8 cellular contexts compared by ENCODE assay signal in genomic region chr11:105719073-105719846, GRCh38.
DNase-seq lines count a peak whose midpoint lies in the region; ATAC-seq, FAIRE-seq and TF ChIP-seq lines count a peak whose summit lies in the region.

No MANE protein-coding gene starts in this region.

- FAIRE-seq in D721Med (lab: Jason Lieb, UNC), result no peak

- WGBS in lower leg skin, 2 donors, result 83 to 84% methylated on average over 12 of the region's 12 CpGs

- H3K4me3 ChIP-seq in lower leg skin (ENCODE audit: low read depth, poor library complexity, severe bottlenecking), result no peak overlapping the region

- TF ChIP-seq CTCF in D721Med (IDR thresholded peaks at IDR 0.05; ENCODE audit: insufficient read depth, missing control alignments) (no peak), lower leg skin (IDR thresholded peaks at IDR 0.05) (no peak)

- intact Hi-C loops in lower leg skin (cut with DNase I; ENCODE audit: low total_unique reads), result no loop called here

- no peak for TF ChIP-seq POLR2A in lower leg skin (IDR thresholded peaks at IDR 0.05)

- DNase-seq in NCI-H2081 (lab: John Stamatoyannopoulos, UW) (peak; percentile 59 to 91), fibroblast of gingiva (ENCODE audit: low read depth) (peak; percentile 16), D721Med (ENCODE audit: insufficient read length, low spot score) (no peak), anterior cingulate cortex (lab: John Stamatoyannopoulos, UW) (no peak), lower leg skin (ENCODE audit: low spot score in 2 of 2) (no peak), NCI-H82 treated with DMSO at 0.1 percent for 48 hours (lab: John Stamatoyannopoulos, UW; ENCODE audit: unreplicated experiment) (no peak)

- peak; percentile 87 for ATAC-seq in GM18517 (IDR thresholded peaks at IDR 0.05; ENCODE audit: unreplicated experiment)
- ATAC-seq in HG02610 (IDR thresholded peaks at IDR 0.05; ENCODE audit: unreplicated experiment), result peak; percentile 97

Comparison
In these comparisons a context has a peak if more than half of its experiments do, and no peak if none do; other contexts are left out.
1. DNase-seq: peak in NCI-H2081 (2 of 2) and fibroblast of gingiva (single experiment); none in D721Med (single experiment), anterior cingulate cortex (0 of 58), lower leg skin (0 of 2) and NCI-H82 treated with DMSO at 0.1 percent for 48 hours (single experiment).